Comparison of ENCODE assay signal across 14 cellular contexts in genomic region chrX:42951747-42952146, GRCh38.
"Had no signal": no experiment of that assay in that cellular context is flagged by ENCODE, and none has a peak within 500 bp of the region (broad histone marks: within the 10 kb centered on the region; RNA-seq: fewer than 3 reads in every experiment).

No MANE protein-coding gene starts in this region.

- H3K27me3 Mint-ChIP-seq: activated CD4-positive, alpha-beta T cell treated with anti-CD3 and anti-CD28 coated beads for 36 hours; progenitor cell of endocrine pancreas had no signal

- H3K27ac ChIP-seq: gastroesophageal sphincter, transverse colon, VCaP had no signal

- ATAC-seq: activated CD4-positive, alpha-beta T cell treated with anti-CD3 and anti-CD28 coated beads for 36 hours; gastroesophageal sphincter; right cardiac atrium had no signal

- H3K27me3 ChIP-seq: gastroesophageal sphincter, transverse colon had no signal

- H3K4me3 Mint-ChIP-seq: activated CD4-positive, alpha-beta T cell treated with anti-CD3 and anti-CD28 coated beads for 36 hours; mesothelial cell of epicardium had no signal

- H3K27ac Mint-ChIP-seq: activated CD4-positive, alpha-beta T cell treated with anti-CD3 and anti-CD28 coated beads for 36 hours; mesothelial cell of epicardium; progenitor cell of endocrine pancreas had no signal

- H3K9me3 Mint-ChIP-seq: mesothelial cell of epicardium had no signal

- DNase-seq: activated CD4-positive, alpha-beta T cell treated with anti-CD3 and anti-CD28 coated beads for 36 hours; activated naive CD4-positive, alpha-beta T cell; caudate nucleus; cortex of kidney; effector memory CD4-positive, alpha-beta T cell; nucleus accumbens; right cardiac atrium; small intestine; substantia nigra; transverse colon had no signal

- H3K9me3 ChIP-seq: gastroesophageal sphincter, transverse colon had no signal

- FAIRE-seq: small intestine had no signal

- H3K4me1 ChIP-seq: gastroesophageal sphincter, transverse colon had no signal

- H3K36me3 Mint-ChIP-seq: mesothelial cell of epicardium had no signal

- H3K36me3 ChIP-seq: gastroesophageal sphincter, transverse colon had no signal

- H3K4me3 ChIP-seq: gastroesophageal sphincter, transverse colon had no signal
